ENCODE assay signal across 14 cellular contexts in genomic region chr9:129422032-129422842, GRCh38.
DNase-seq lines count a peak whose midpoint lies in the region; ATAC-seq and TF ChIP-seq lines count a peak whose summit lies in the region.
"Had no signal": no experiment of that assay in that cellular context is flagged by ENCODE, and none has a peak within 500 bp of the region (broad histone marks: within the 10 kb centered on the region; RNA-seq: fewer than 3 reads in every experiment).

No MANE protein-coding gene starts in this region.

- TF ChIP-seq CTCF in VCaP (conservative IDR thresholded peaks at IDR 0.05): no peak
- TF ChIP-seq CTCF in smooth muscle cell (IDR thresholded peaks at IDR 0.05; ENCODE audit: borderline replicate concordance, insufficient read depth, poor library complexity, severe bottlenecking): no peak
- no peak for TF ChIP-seq CTCF in GM10248 (IDR thresholded peaks at IDR 0.05; ENCODE audit: control extremely low read depth, extremely low read depth, low read depth, missing control alignments)

- no peaks in the 10 kb centered on the region for H3K36me3 Mint-ChIP-seq in immature natural killer cell
- H3K36me3 Mint-ChIP-seq: IgD-negative memory B cell had no signal

- WGBS in smooth muscle cell (ENCODE audit: low lambda C conversion rate): 96% methylated on average over 11 of the region's 11 CpGs

- no peaks in the 10 kb centered on the region for H4K20me1 ChIP-seq in smooth muscle cell (ENCODE audit: low read depth)

- H3K36me3 ChIP-seq in smooth muscle cell (ENCODE audit: low read depth): no peaks in the 10 kb centered on the region
- H3K36me3 ChIP-seq: adrenal gland, sigmoid colon had no signal

- H3K27me3 ChIP-seq in smooth muscle cell (ENCODE audit: low read depth): no peaks in the 10 kb centered on the region
- H3K27me3 ChIP-seq: adrenal gland, sigmoid colon had no signal

- no peak overlapping the region for H3K9ac ChIP-seq in smooth muscle cell (ENCODE audit: low read depth)

- H3K4me1 ChIP-seq in smooth muscle cell (ENCODE audit: low read depth): no peaks in the 10 kb centered on the region
- H3K4me1 ChIP-seq: adrenal gland had no signal

- no peak overlapping the region for H3K4me2 ChIP-seq in smooth muscle cell

- peak overlapping the region; percentile 7 for H2AFZ ChIP-seq in smooth muscle cell (ENCODE audit: low read depth)

- no peaks in the 10 kb centered on the region for H3K79me2 ChIP-seq in smooth muscle cell (ENCODE audit: low read depth)

- H3K4me3 Mint-ChIP-seq in immature natural killer cell: peak overlapping the region in 2 of 5 donors; percentile 13 to 46
- H3K4me3 Mint-ChIP-seq: IgD-negative memory B cell had no signal

- H3F3A ChIP-seq in smooth muscle cell (ENCODE audit: low read depth): no peaks in the 10 kb centered on the region

- ATAC-seq in GM19467 (IDR thresholded peaks at IDR 0.05; ENCODE audit: unreplicated experiment): no peak
- no peak for ATAC-seq in GM21786 (IDR thresholded peaks at IDR 0.05; ENCODE audit: unreplicated experiment)

- H3K27ac ChIP-seq in VCaP: peak overlapping the region; percentile 11; the same call in 1 of the 2 replicates
- H3K27ac ChIP-seq in smooth muscle cell (ENCODE audit: low read depth): no peak overlapping the region
- H3K27ac ChIP-seq: sigmoid colon had no signal

- no peak overlapping the region for H3K4me3 ChIP-seq in smooth muscle cell
- H3K4me3 ChIP-seq: adrenal gland, sigmoid colon had no signal

- DNase-seq in activated CD8-positive, alpha-beta memory T cell treated with anti-CD3 and anti-CD28 coated beads, Interleukin-2, amount 50 U/mL, for 48 hours: peak; percentile 55
- DNase-seq in activated CD8-positive, alpha-beta memory T cell treated with anti-CD3 and anti-CD28 coated beads for 24 hours: no peak
- DNase-seq in immature natural killer cell (no peak), smooth muscle cell (lab: John Stamatoyannopoulos, UW; ENCODE audit: unreplicated experiment) (no peak), GM10248 (ENCODE audit: extremely low spot score) (no peak)
- DNase-seq: midbrain, NCI-H2081, NCI-H510A, sigmoid colon had no signal

- no peaks in the 10 kb centered on the region for H3K9me3 ChIP-seq in smooth muscle cell (replicated peaks; ENCODE audit: low read depth)
- H3K9me3 ChIP-seq: adrenal gland, sigmoid colon had no signal

- H3K9me3 Mint-ChIP-seq in immature natural killer cell: no peaks in the 10 kb centered on the region

- POLR2A ChIA-PET in GM10248 (lab: Yijun Ruan, JAX): no interaction called here

- peak overlapping the region; percentile 35 to 86 (median 74) for H3K27ac Mint-ChIP-seq in immature natural killer cell

- peaks cover 11 to 21% of the 10 kb centered on the region in 2 donors for H3K4me1 Mint-ChIP-seq in immature natural killer cell

- H3K27me3 Mint-ChIP-seq in immature natural killer cell (ENCODE audit: low read depth in 3 of 3): peaks cover under 1 to 3% (median 3%) of the 10 kb centered on the region in 3 donors
- H3K27me3 Mint-ChIP-seq: IgD-negative memory B cell had no signal

- CTCF ChIA-PET in GM10248 (lab: Yijun Ruan, JAX): no interaction called here
